ENCODE assay signal across 31 cellular contexts in genomic region chr3:108239082-108239481, GRCh38.
"Had no signal": no experiment of that assay in that cellular context is flagged by ENCODE, and none has a peak within 500 bp of the region (broad histone marks: within the 10 kb centered on the region; RNA-seq: fewer than 3 reads in every experiment).

No MANE protein-coding gene starts in this region.

- H3K27me3 ChIP-seq: brain microvascular endothelial cell, Peyer's patch, SJSA1 had no signal

- H3K27ac ChIP-seq: brain microvascular endothelial cell, Peyer's patch, SJSA1, VCaP had no signal

- ATAC-seq: PC-3 had no signal

- H3K9me3 ChIP-seq: Peyer's patch, SJSA1 had no signal

- DNase-seq: activated B cell treated with CpG ODN at 0.5 μM for 24 hours; activated CD4-positive, alpha-beta memory T cell treated with anti-CD3 and anti-CD28 coated beads for 36 hours; activated CD4-positive, alpha-beta T cell treated with anti-CD3 and anti-CD28 coated beads for 4 hours; activated CD4-positive, alpha-beta T cell treated with anti-CD3 and anti-CD28 coated beads, Interleukin-2, amount 50 U/mL, for 1 hour; activated CD4-positive, CD25-positive, alpha-beta regulatory T cell treated with anti-CD3 and anti-CD28 coated beads, Interleukin-2, amount 50 U/mL, for 72 hours; activated CD8-positive, alpha-beta memory T cell treated with anti-CD3 and anti-CD28 coated beads, Interleukin-2, amount 50 U/mL, for 48 hours; activated effector memory CD4-positive, alpha-beta T cell treated with Interleukin-2 at 50 U/mL for 16 hours; activated naive CD4-positive, alpha-beta T cell; activated naive CD4-positive, alpha-beta T cell treated with anti-CD3 and anti-CD28 coated beads, Interleukin-2, amount 50 U/mL, for 16 hours; activated naive CD8-positive, alpha-beta T cell treated with anti-CD3 and anti-CD28 coated beads for 36 hours; activated T-cell treated with anti-CD3 and anti-CD28 coated beads, Interleukin-2, amount 50 U/mL, for 48 hours; amniotic stem cell; aorta; brain microvascular endothelial cell; central memory CD4-positive, alpha-beta T cell; Karpas-422; NCI-H1436 treated with DMSO at 0.1 percent for 48 hours; NCI-H1694 treated with DMSO at 0.1 percent for 48 hours; NCI-H2029; NCI-H510A; NCI-H526; NCI-H748 treated with DMSO at 0.1 percent for 48 hours; NK-92 treated with Interleukin-12 subunit alpha and Interleukin-12 subunit beta, amount 100 ng/mL, for 24 hours; PC-3; Peyer's patch; RPMI8226; SHP77 treated with DMSO at 0.1 percent for 48 hours; T1000 had no signal

- H3K36me3 ChIP-seq: brain microvascular endothelial cell, Peyer's patch, SJSA1 had no signal

- H3K4me3 ChIP-seq: Peyer's patch, SJSA1 had no signal

- H3K4me1 ChIP-seq: Peyer's patch, SJSA1 had no signal

- FAIRE-seq: TTC549 had no signal
